In genomic region chr1:109388884-109389637, GRCh38 we compare ENCODE assay signal across 15 cellular contexts. TPM values are rescaled to one million over a fixed set of nuclear protein-coding genes. Genes with fewer than 3 reads are reported as not detected.
DNase-seq lines count a peak whose midpoint lies in the region; ATAC-seq, FAIRE-seq and TF ChIP-seq lines count a peak whose summit lies in the region.
"Had no signal": no experiment of that assay in that cellular context is flagged by ENCODE, and none has a peak within 500 bp of the region (broad histone marks: within the 10 kb centered on the region; RNA-seq: fewer than 3 reads in every experiment).

No MANE protein-coding gene starts in this region.

- peaks cover 0 to 5% (median 0%) of the 10 kb centered on the region in 11 experiments; a peak in 1 of 22 replicates for H3K36me3 ChIP-seq in BLaER1 treated with 17β-estradiol and CSF1 and Interleukin-3, amounts not matched to agents 10 nM and 100 nM
- no peaks in the 10 kb centered on the region for H3K36me3 ChIP-seq in astrocyte (ENCODE audit: insufficient read depth, low read length)
- H3K36me3 ChIP-seq in skeletal muscle satellite cell (ENCODE audit: insufficient read depth, low read length) = no peaks in the 10 kb centered on the region
- H3K36me3 ChIP-seq: prostate gland had no signal

- H4K20me1 ChIP-seq in BLaER1 treated with 17β-estradiol and CSF1 and Interleukin-3, amounts not matched to agents 10 nM and 100 nM = peaks cover 0 to 8% (median 0%) of the 10 kb centered on the region in 11 experiments; a peak in 5 of 22 replicates
- H4K20me1 ChIP-seq in astrocyte (ENCODE audit: insufficient read depth, low read length) = no peaks in the 10 kb centered on the region

- H3K79me2 ChIP-seq in astrocyte (ENCODE audit: insufficient read depth, low read length) = peaks cover 90% of the 10 kb centered on the region

- peak overlapping the region in 3 of 10 experiments; percentile 16 to 44 (median 32); a peak in 4 of 20 replicates for H3K4me3 ChIP-seq in BLaER1 treated with 17β-estradiol and CSF1 and Interleukin-3, amounts not matched to agents 10 nM and 100 nM
- H3K4me3 ChIP-seq in astrocyte (ENCODE audit: insufficient read depth, low read depth, low read length) (no peak overlapping the region), skeletal muscle satellite cell (ENCODE audit: low read length) (no peak overlapping the region)
- H3K4me3 ChIP-seq: prostate gland had no signal

- peaks cover 2% of the 10 kb centered on the region for H3K9me3 Mint-ChIP-seq in astrocyte (ENCODE audit: unreplicated experiment)

- peaks cover 70% of the 10 kb centered on the region for H3K4me1 Mint-ChIP-seq in astrocyte (ENCODE audit: low read depth, unreplicated experiment)

- no peak for FAIRE-seq in astrocyte (lab: Jason Lieb, UNC)
- FAIRE-seq: islet of Langerhans had no signal

- H3K27ac Mint-ChIP-seq in astrocyte (ENCODE audit: unreplicated experiment) = peak overlapping the region; percentile 43
- H3K27ac Mint-ChIP-seq: activated CD4-positive, alpha-beta T cell treated with anti-CD3 and anti-CD28 coated beads for 36 hours; activated naive CD8-positive, alpha-beta T cell had no signal

- H3K4me3 Mint-ChIP-seq in astrocyte (ENCODE audit: unreplicated experiment) = no peak overlapping the region
- H3K4me3 Mint-ChIP-seq: activated CD4-positive, alpha-beta T cell treated with anti-CD3 and anti-CD28 coated beads for 36 hours; activated naive CD8-positive, alpha-beta T cell had no signal

- POLR2A ChIA-PET in HEK293T (lab: Yijun Ruan, JAX) = interaction anchor here (1.1 to 1.2 kb wide), 2 partner anchors 10 to 37 kb away, joined by 3 to 4 read pairs; no protein-coding TSS in a partner anchor

- H3K27me3 Mint-ChIP-seq in astrocyte (ENCODE audit: low read depth, unreplicated experiment) = no peaks in the 10 kb centered on the region

- H3K4me1 ChIP-seq in BLaER1 treated with 17β-estradiol and CSF1 and Interleukin-3, amounts not matched to agents 10 nM and 100 nM = peaks cover 52 to 99% (median 71%) of the 10 kb centered on the region in 10 experiments
- H3K4me1 ChIP-seq in astrocyte (ENCODE audit: insufficient read depth, low read length) (peaks cover 41% of the 10 kb centered on the region), skeletal muscle satellite cell (ENCODE audit: control insufficient read depth, insufficient read depth, low read length) (peaks cover 72% of the 10 kb centered on the region)

- H3K9ac ChIP-seq in BLaER1 treated with 17β-estradiol and CSF1 and Interleukin-3, amounts not matched to agents 10 nM and 100 nM = peak overlapping the region in 2 of 11 experiments; percentile 52 to 54; a peak in 2 of 22 replicates
- H3K9ac ChIP-seq in astrocyte (ENCODE audit: low read length) (no peak overlapping the region), skeletal muscle satellite cell (ENCODE audit: low read depth, low read length) (no peak overlapping the region)

- peaks cover 5% of the 10 kb centered on the region for H3K36me3 Mint-ChIP-seq in astrocyte (ENCODE audit: low read depth, unreplicated experiment)
- H3K36me3 Mint-ChIP-seq: activated naive CD8-positive, alpha-beta T cell had no signal

- no peak for ATAC-seq in HG03280 (IDR thresholded peaks at IDR 0.05; ENCODE audit: unreplicated experiment)
- ATAC-seq: activated CD4-positive, alpha-beta T cell treated with anti-CD3 and anti-CD28 coated beads for 36 hours had no signal

- CTCF ChIA-PET in HEK293T (lab: Yijun Ruan, JAX) = interaction anchor here (1.4 kb wide), 1 partner anchor 112 kb away, joined by 3 read pairs; no protein-coding TSS in a partner anchor

- no peaks in the 10 kb centered on the region for H3K27me3 ChIP-seq in BLaER1 treated with 17β-estradiol and CSF1 and Interleukin-3, amounts not matched to agents 10 nM and 100 nM
- H3K27me3 ChIP-seq in astrocyte (ENCODE audit: insufficient read depth, low read length) (no peaks in the 10 kb centered on the region), skeletal muscle satellite cell (ENCODE audit: control insufficient read depth, insufficient read depth, low read length) (no peaks in the 10 kb centered on the region)

- peak overlapping the region in 9 of 11 experiments; percentile 23 to 98 (median 93); a peak in 19 of 22 replicates for H3K4me2 ChIP-seq in BLaER1 treated with 17β-estradiol and CSF1 and Interleukin-3, amounts not matched to agents 10 nM and 100 nM
- H3K4me2 ChIP-seq in astrocyte (ENCODE audit: low read length) = no peak overlapping the region
- peak overlapping the region; percentile 8 for H3K4me2 ChIP-seq in skeletal muscle satellite cell (ENCODE audit: low read length)

- no peak overlapping the region for H2AFZ ChIP-seq in astrocyte (ENCODE audit: low read depth, low read length)

- DNase-seq in astrocyte (ENCODE audit: low read depth) = no peak
- peak; percentile 34 for DNase-seq in inferior parietal cortex (ENCODE audit: extremely low spot score)
- DNase-seq in NCI-H187 treated with DMSO at 0.1 percent for 48 hours (lab: John Stamatoyannopoulos, UW) = no peak
- DNase-seq in GDM1 (lab: John Stamatoyannopoulos, UW) = no peak
- no peak for DNase-seq in HEK293T (ENCODE audit: extremely low spot score)
- DNase-seq: activated CD4-positive, alpha-beta T cell treated with anti-CD3 and anti-CD28 coated beads for 36 hours; NCI-H2029 treated with DMSO at 0.1 percent for 48 hours; stimulated activated CD4-positive, alpha-beta T cell treated with anti-CD3 and anti-CD28 coated beads, Interleukin-2, amount 100 ng/mL, for 24 hours; stimulated activated CD8-positive, alpha-beta memory T cell treated with anti-CD3 and anti-CD28 coated beads, Interleukin-4, amount 100 ng/mL, for 48 hours had no signal

- no peaks in the 10 kb centered on the region for H3K9me3 ChIP-seq in BLaER1 treated with 17β-estradiol and CSF1 and Interleukin-3, amounts not matched to agents 10 nM and 100 nM (replicated peaks in 1 of 11)
- H3K9me3 ChIP-seq in astrocyte (ENCODE audit: insufficient read depth, low read depth, low read length) (no peaks in the 10 kb centered on the region), skeletal muscle satellite cell (replicated peaks; ENCODE audit: low read length) (peaks cover 6% of the 10 kb centered on the region)
- H3K9me3 ChIP-seq: prostate gland had no signal

- H3K27ac ChIP-seq in BLaER1 treated with 17β-estradiol and CSF1 and Interleukin-3, amounts not matched to agents 10 nM and 100 nM = peak overlapping the region in 4 of 11 experiments; percentile 34 to 76 (median 73); a peak in 8 of 22 replicates
- H3K27ac ChIP-seq in astrocyte (ENCODE audit: low read depth, low read length) = no peak overlapping the region
- H3K27ac ChIP-seq: prostate gland had no signal

- TF ChIP-seq CTCF in astrocyte (IDR thresholded peaks at IDR 0.05; ENCODE audit: insufficient read depth, low read depth, low read length) = no peak

TF ChIP-seq in HEK293T, 16 proteins besides CTCF, POLR2A, EP300 and RAD21:
- no peak for TF ChIP-seq FOXM1 (IDR thresholded peaks at IDR 0.05; ENCODE audit: borderline replicate concordance)
- no peak for TF ChIP-seq FOXK2 (IDR thresholded peaks at IDR 0.05)
- TF ChIP-seq L3MBTL2 (conservative IDR thresholded peaks at IDR 0.05) = no peak
- TF ChIP-seq CTBP1 (IDR thresholded peaks at IDR 0.05; ENCODE audit: borderline replicate concordance) = no peak
- TF ChIP-seq SP1 (IDR thresholded peaks at IDR 0.05) = no peak
- no peak for TF ChIP-seq ELF4 (IDR thresholded peaks at IDR 0.05)
- no peak for TF ChIP-seq NFRKB (IDR thresholded peaks at IDR 0.05)
- TF ChIP-seq PKNOX1 (IDR thresholded peaks at IDR 0.05) = no peak
- TF ChIP-seq ARNT (IDR thresholded peaks at IDR 0.05) = no peak
- no peak for TF ChIP-seq SUZ12 (IDR thresholded peaks at IDR 0.05)
- no peak for TF ChIP-seq LEF1 (IDR thresholded peaks at IDR 0.05; ENCODE audit: borderline replicate concordance)
- no peak for TF ChIP-seq ZNF384 (IDR thresholded peaks at IDR 0.05)
- no peak for TF ChIP-seq TARDBP (IDR thresholded peaks at IDR 0.05)
- TF ChIP-seq HDGF (IDR thresholded peaks at IDR 0.05; ENCODE audit: borderline replicate concordance) = no peak
- TF ChIP-seq BHLHE40 (IDR thresholded peaks at IDR 0.05; ENCODE audit: borderline replicate concordance) = no peak

RNA-seq across cellular contexts. Expression of gene SORT1, which starts 8.7 kb away (rescaled TPM):
- 135 and 138 TPM in 2 replicates for total RNA-seq in astrocyte
- total RNA-seq in skeletal muscle satellite cell (2012; rRNA removed) = 1.0 and 13.1 TPM in 2 replicates

RNA-seq across cellular contexts. Expression of gene PSMA5, which starts 37.2 kb away (rescaled TPM):
- 143 and 148 TPM in 2 replicates for total RNA-seq in astrocyte
- 55.3 and 65.4 TPM in 2 replicates for total RNA-seq in skeletal muscle satellite cell (2012; rRNA removed)
